In the genomic region with DNA sequence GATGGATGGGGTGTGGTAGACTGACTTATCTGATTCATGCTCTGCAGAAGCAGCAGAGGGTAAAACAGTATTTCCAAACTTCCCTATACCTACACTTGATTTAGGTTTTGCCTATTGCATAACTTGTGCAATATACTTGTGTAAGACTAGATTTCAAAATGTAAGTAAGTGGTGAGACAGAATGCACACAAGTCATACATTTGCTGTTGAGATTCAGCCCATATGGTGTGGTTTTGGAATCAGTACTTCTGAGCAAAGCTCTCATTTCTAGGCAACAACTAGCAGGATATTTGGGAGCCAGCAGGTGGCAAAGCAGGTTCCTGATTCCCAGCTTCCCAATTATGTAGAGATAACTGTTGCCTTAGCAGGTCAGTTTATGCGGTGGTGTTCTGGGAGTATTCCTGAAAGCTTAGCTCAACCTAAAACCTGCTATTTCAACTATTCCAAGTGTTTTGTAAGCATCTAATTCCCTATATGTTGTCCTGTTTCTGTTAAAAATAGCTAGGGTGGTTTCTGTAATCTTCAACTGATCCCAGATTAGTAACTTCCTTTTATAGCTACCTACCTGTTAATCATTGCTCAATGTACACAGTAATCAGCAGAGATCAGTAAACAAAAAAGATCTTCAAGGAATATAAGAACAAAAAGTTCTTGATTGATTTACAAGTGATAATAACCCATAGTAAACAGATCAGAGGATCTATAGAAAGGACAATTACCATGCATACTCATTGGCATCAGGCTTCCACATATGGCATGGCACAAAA, we compare ENCODE assay signal across 12 cellular contexts. TPM values are rescaled to one million over a fixed set of nuclear protein-coding genes. Genes with fewer than 3 reads are reported as not detected.
DNase-seq lines count a peak whose midpoint lies in the region; ATAC-seq lines count a peak whose summit lies in the region.
"Had no signal": no experiment of that assay in that cellular context is flagged by ENCODE, and none has a peak within 500 bp of the region (broad histone marks: within the 10 kb centered on the region; RNA-seq: fewer than 3 reads in every experiment).

No MANE protein-coding gene starts in this region.

- DNase-seq in DMS 273 (lab: John Stamatoyannopoulos, UW; ENCODE audit: unreplicated experiment) (peak; percentile 19), DMS 273 treated with DMSO at 0.1 percent for 48 hours (lab: John Stamatoyannopoulos, UW) (no peak), NCI-H524 treated with DMSO at 0.1 percent for 48 hours (lab: John Stamatoyannopoulos, UW) (peak; percentile 52), renal cortical epithelial cell (ENCODE audit: low read depth) (peak; percentile 58), GM03348 (ENCODE audit: low spot score) (no peak), GM19240 (ENCODE audit: insufficient read length, low spot score) (no peak), inferior parietal cortex (ENCODE audit: extremely low spot score) (no peak)
- DNase-seq: 8988T, dermis blood vessel endothelial cell, EL had no signal

- peak; percentile 72 for ATAC-seq in esophagus mucosa
- ATAC-seq: SK-N-SH treated with all-trans-retinoic acid at 6 μM for 48 hours had no signal

RNA-seq across cellular contexts. Expression of gene FABP7, which starts 8.5 kb away (rescaled TPM):
- total RNA-seq in esophagus mucosa (not detected), renal cortical epithelial cell (not detected in 2 replicates)
- total RNA-seq: dermis blood vessel endothelial cell had no signal

RNA-seq across cellular contexts. Expression of gene SMPDL3A, which starts 18.0 kb away (rescaled TPM):
- total RNA-seq in esophagus mucosa: 11.8 TPM
- total RNA-seq in renal cortical epithelial cell: 8.4 and 9.6 TPM in 2 replicates

Comparison
In these comparisons a context has a peak if more than half of its experiments do, and no peak if none do; other contexts are left out.
1. DNase-seq: peak in DMS 273 (single experiment), NCI-H524 treated with DMSO at 0.1 percent for 48 hours (single experiment) and renal cortical epithelial cell (single experiment); none in DMS 273 treated with DMSO at 0.1 percent for 48 hours (single experiment), GM03348 (single experiment), GM19240 (single experiment) and inferior parietal cortex (single experiment).